Comparison of ENCODE assay signal across 1 cellular context in the genomic region with DNA sequence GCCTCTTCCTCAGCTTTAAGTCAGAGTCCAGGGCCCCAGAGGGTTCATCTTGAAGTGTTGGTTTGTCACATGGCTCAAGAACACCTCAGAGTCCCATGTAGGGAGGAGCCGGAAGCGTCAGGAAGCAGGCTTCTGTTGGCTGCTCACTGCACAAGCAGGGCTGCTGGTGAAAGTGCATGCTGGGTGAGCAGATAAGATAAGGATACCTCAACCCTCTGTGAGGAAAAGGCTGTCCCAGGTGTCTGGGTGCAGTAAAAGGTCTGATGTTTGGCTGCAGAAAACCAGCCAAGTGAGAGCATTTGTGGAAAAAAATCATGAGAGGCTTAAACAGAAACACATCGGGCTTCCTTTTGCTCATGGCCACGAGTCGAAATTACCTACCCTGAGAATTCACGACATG.
TF ChIP-seq lines count a peak whose summit lies in the region.

No MANE protein-coding gene starts in this region.

TF ChIP-seq in K562, 482 proteins besides CTCF, POLR2A, EP300 and RAD21 (continued from another document):
- TF ChIP-seq ATF1 (CRISPR knock-in tag; IDR thresholded peaks at IDR 0.05) (no peak), ATF1 (tag; IDR thresholded peaks at IDR 0.05) (0 out of 2 replicates have a peak, but pooled peaks have one; percentile 24), ZNF76 (CRISPR knock-in tag; IDR thresholded peaks at IDR 0.05; ENCODE audit: borderline replicate concordance) (no peak), RCOR1 (IDR thresholded peaks at IDR 0.05; ENCODE audit: borderline replicate concordance in 1 of 2, low read depth in 2 of 2, low read length in 2 of 2) (peak in 1 of 2 experiments; percentile 78; a peak in 2 of 4 replicates), DPF2 (IDR thresholded peaks at IDR 0.05) (peak; percentile 50), FOSL1 (tag; conservative IDR thresholded peaks at IDR 0.05) (peak; percentile 30; the same call in 1 of the 2 replicates), ELF1 (tag; IDR thresholded peaks at IDR 0.05) (peak; percentile 51), ARID1B (IDR thresholded peaks at IDR 0.05) (peak; percentile 70), L3MBTL2 (IDR thresholded peaks at IDR 0.05) (peak; percentile 90)
- TF ChIP-seq, protein P1, sequence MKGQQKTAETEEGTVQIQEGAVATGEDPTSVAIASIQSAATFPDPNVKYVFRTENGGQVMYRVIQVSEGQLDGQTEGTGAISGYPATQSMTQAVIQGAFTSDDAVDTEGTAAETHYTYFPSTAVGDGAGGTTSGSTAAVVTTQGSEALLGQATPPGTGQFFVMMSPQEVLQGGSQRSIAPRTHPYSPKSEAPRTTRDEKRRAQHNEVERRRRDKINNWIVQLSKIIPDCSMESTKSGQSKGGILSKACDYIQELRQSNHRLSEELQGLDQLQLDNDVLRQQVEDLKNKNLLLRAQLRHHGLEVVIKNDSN (CRISPR knock-in tag; IDR thresholded peaks at IDR 0.05): no peak
